In the genomic region with DNA sequence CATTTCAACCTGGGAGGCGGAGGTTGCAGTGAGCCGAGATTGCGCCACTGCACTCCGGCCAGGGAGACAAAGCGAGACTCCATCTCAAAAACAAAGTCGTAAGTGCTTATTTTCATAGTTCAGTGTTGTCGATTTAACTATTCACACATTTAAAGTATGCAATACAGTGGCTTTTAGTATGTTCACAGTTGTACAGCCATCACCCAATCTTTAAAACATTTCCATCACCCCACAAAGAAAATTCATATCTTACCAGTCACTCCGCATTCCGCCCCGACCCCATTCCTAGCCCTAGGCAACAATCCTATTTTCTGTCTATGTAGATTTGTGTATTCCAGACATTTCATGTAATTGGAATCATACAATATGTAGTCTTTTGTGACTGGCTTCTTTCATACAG, we compare ENCODE assay signal across 16 cellular contexts. TPM values are rescaled to one million over a fixed set of nuclear protein-coding genes. Genes with fewer than 3 reads are reported as not detected.
DNase-seq lines count a peak whose midpoint lies in the region; ATAC-seq lines count a peak whose summit lies in the region.
"Had no signal": no experiment of that assay in that cellular context is flagged by ENCODE, and none has a peak within 500 bp of the region (broad histone marks: within the 10 kb centered on the region; RNA-seq: fewer than 3 reads in every experiment).

No MANE protein-coding gene starts in this region.

- no peaks in the 10 kb centered on the region for H3K9me3 Mint-ChIP-seq in activated T-cell treated with anti-CD3 and anti-CD28 coated beads, Interleukin-2, amount 50 U/mL, for 72 hours
- H3K9me3 Mint-ChIP-seq in stimulated activated memory B cell treated with anti-CD40 and anti-IgM and Interleukin-4, amounts not matched to agents 10 μg/mL and 1 μg/mL and 100 μg/mL, for 72 hours: no peaks in the 10 kb centered on the region

- DNase-seq in activated T-cell treated with anti-CD3 and anti-CD28 coated beads, Interleukin-2, amount 50 U/mL, for 72 hours: no peak
- DNase-seq in activated T-cell treated with anti-CD3 and anti-CD28 coated beads for 4 hours (no peak), M059J (ENCODE audit: low read depth) (peak; percentile 21), astrocyte of the hippocampus (ENCODE audit: low read depth, low spot score) (peak; percentile 13), NCI-H1105 (lab: John Stamatoyannopoulos, UW) (no peak), caudate nucleus (lab: John Stamatoyannopoulos, UW) (no peak)
- DNase-seq: activated CD4-positive, alpha-beta T cell treated with anti-CD3 and anti-CD28 coated beads, Interleukin-2, amount 50 U/mL, for 48 hours; activated naive CD4-positive, alpha-beta T cell treated with anti-CD3 and anti-CD28 coated beads, Interleukin-2, amount 50 U/mL, for 16 hours; COR-L47; gastrocnemius medialis; left lung; stimulated activated CD4-positive, alpha-beta T cell treated with anti-CD3 and anti-CD28 coated beads, Interleukin-15, amount 100 ng/mL, for 24 hours; T-helper 9 cell had no signal

- peaks cover 68% of the 10 kb centered on the region for H3K4me1 Mint-ChIP-seq in activated T-cell treated with anti-CD3 and anti-CD28 coated beads, Interleukin-2, amount 50 U/mL, for 72 hours (ENCODE audit: low read depth)
- peaks cover 57% of the 10 kb centered on the region for H3K4me1 Mint-ChIP-seq in stimulated activated memory B cell treated with anti-CD40 and anti-IgM and Interleukin-4, amounts not matched to agents 10 μg/mL and 1 μg/mL and 100 μg/mL, for 72 hours

- peak overlapping the region; percentile 64 for H3K27ac Mint-ChIP-seq in activated T-cell treated with anti-CD3 and anti-CD28 coated beads, Interleukin-2, amount 50 U/mL, for 72 hours
- H3K27ac Mint-ChIP-seq in stimulated activated memory B cell treated with anti-CD40 and anti-IgM and Interleukin-4, amounts not matched to agents 10 μg/mL and 1 μg/mL and 100 μg/mL, for 72 hours: peak overlapping the region; percentile 41

- peaks cover 3 to 15% of the 10 kb centered on the region in 2 donors for H3K36me3 Mint-ChIP-seq in activated T-cell treated with anti-CD3 and anti-CD28 coated beads, Interleukin-2, amount 50 U/mL, for 72 hours (ENCODE audit: insufficient read depth in 2 of 2)
- H3K36me3 Mint-ChIP-seq in stimulated activated memory B cell treated with anti-CD40 and anti-IgM and Interleukin-4, amounts not matched to agents 10 μg/mL and 1 μg/mL and 100 μg/mL, for 72 hours: peaks cover 32% of the 10 kb centered on the region

- no peak for ATAC-seq in activated T-cell treated with anti-CD3 and anti-CD28 coated beads, Interleukin-2, amount 50 U/mL, for 72 hours (replicated peaks in 1 of 2)
- no peak for ATAC-seq in stimulated activated memory B cell treated with anti-CD40 and anti-IgM and Interleukin-4, amounts not matched to agents 10 μg/mL and 1 μg/mL and 100 μg/mL, for 72 hours
- no peak for ATAC-seq in HG03521 (IDR thresholded peaks at IDR 0.05; ENCODE audit: unreplicated experiment)
- ATAC-seq: gastrocnemius medialis, left lung had no signal

- peak overlapping the region; percentile 23 to 44 for H3K4me3 Mint-ChIP-seq in activated T-cell treated with anti-CD3 and anti-CD28 coated beads, Interleukin-2, amount 50 U/mL, for 72 hours
- H3K4me3 Mint-ChIP-seq in stimulated activated memory B cell treated with anti-CD40 and anti-IgM and Interleukin-4, amounts not matched to agents 10 μg/mL and 1 μg/mL and 100 μg/mL, for 72 hours: peak overlapping the region; percentile 1

- H3K27me3 Mint-ChIP-seq in activated T-cell treated with anti-CD3 and anti-CD28 coated beads, Interleukin-2, amount 50 U/mL, for 72 hours (ENCODE audit: low read depth): no peaks in the 10 kb centered on the region
- H3K27me3 Mint-ChIP-seq in stimulated activated memory B cell treated with anti-CD40 and anti-IgM and Interleukin-4, amounts not matched to agents 10 μg/mL and 1 μg/mL and 100 μg/mL, for 72 hours: no peaks in the 10 kb centered on the region

- no peak overlapping the region for H3K27ac ChIP-seq in caudate nucleus (ENCODE audit: low read depth, low read length)
- H3K27ac ChIP-seq: gastrocnemius medialis, left lung, suprapubic skin had no signal

RNA-seq across cellular contexts. Expression of a gene that starts 11.9 kb away (rescaled TPM):
- 100 to 1,000 TPM; 122 to 125 TPM for total RNA-seq in activated T-cell treated with anti-CD3 and anti-CD28 coated beads, Interleukin-2, amount 50 U/mL, for 72 hours
- 85.6 and 108 TPM in 2 replicates for total RNA-seq in M059J (2014; rRNA removed; shearing (Covaris generic))

Comparison
In these comparisons a context has a peak if more than half of its experiments do, and no peak if none do; other contexts are left out.
1. DNase-seq: peak in M059J (single experiment) and astrocyte of the hippocampus (single experiment); none in activated T-cell treated with anti-CD3 and anti-CD28 coated beads, Interleukin-2, amount 50 U/mL, for 72 hours (0 of 2), activated T-cell treated with anti-CD3 and anti-CD28 coated beads for 4 hours (single experiment), NCI-H1105 (single experiment) and caudate nucleus (0 of 61).